In genomic region chr9:132644251-132644650, GRCh38 we compare ENCODE assay signal across 13 cellular contexts. TPM values are rescaled to one million over a fixed set of nuclear protein-coding genes. Genes with fewer than 3 reads are reported as not detected.
DNase-seq lines count a peak whose midpoint lies in the region; ATAC-seq, FAIRE-seq and TF ChIP-seq lines count a peak whose summit lies in the region.
"Had no signal": no experiment of that assay in that cellular context is flagged by ENCODE, and none has a peak within 500 bp of the region (broad histone marks: within the 10 kb centered on the region; RNA-seq: fewer than 3 reads in every experiment).

No MANE protein-coding gene starts in this region.

- H3K27me3 ChIP-seq in HAP-1 (ENCODE audit: low read depth): no peaks in the 10 kb centered on the region
- H3K27me3 ChIP-seq in keratinocyte (ENCODE audit: control insufficient read depth, extremely low read depth, insufficient read depth, low read length): no peaks in the 10 kb centered on the region

- H3K9me1 ChIP-seq in keratinocyte (ENCODE audit: control insufficient read depth, extremely low read depth, insufficient read depth, low read length): no peaks in the 10 kb centered on the region

- H3K9me3 ChIP-seq in HAP-1 (no peaks in the 10 kb centered on the region), keratinocyte (ENCODE audit: control insufficient read depth, low read depth, low read length) (no peaks in the 10 kb centered on the region)

- H3K4me3 Mint-ChIP-seq in CD14-positive monocyte: no peak overlapping the region
- H3K4me3 Mint-ChIP-seq: naive B cell; T-helper 1 cell treated with Interleukin-12 subunit alpha and Interleukin-12 subunit beta and Interleukin-4 antibody, amounts not matched to agents 30 μg/mL and 1 μg/mL, for 36 hours had no signal

- no peaks in the 10 kb centered on the region for H3K27me3 Mint-ChIP-seq in CD14-positive monocyte (ENCODE audit: low read depth in 3 of 3)
- H3K27me3 Mint-ChIP-seq: naive B cell had no signal

- no peaks in the 10 kb centered on the region for H3K79me2 ChIP-seq in keratinocyte (ENCODE audit: control insufficient read depth, insufficient read depth, low read length)

- in situ Hi-C loops in HAP-1 (cut with MboI; ENCODE audit: low sequenced_read_pairs): no loop called here

- no peak overlapping the region for H3K4me2 ChIP-seq in keratinocyte (ENCODE audit: control insufficient read depth, extremely low read depth, insufficient read depth, low read depth, low read length)

- no peak for FAIRE-seq in keratinocyte (lab: Jason Lieb, UNC)

- no peaks in the 10 kb centered on the region for H3K9me3 Mint-ChIP-seq in CD14-positive monocyte
- H3K9me3 Mint-ChIP-seq: naive B cell; T-helper 1 cell treated with Interleukin-12 subunit alpha and Interleukin-12 subunit beta and Interleukin-4 antibody, amounts not matched to agents 30 μg/mL and 1 μg/mL, for 36 hours had no signal

- DNase-seq in DMS53 treated with DMSO at 0.1 percent for 48 hours (lab: John Stamatoyannopoulos, UW; ENCODE audit: unreplicated experiment): peak; percentile 6
- DNase-seq in HAP-1 (ENCODE audit: low spot score in 2 of 2): peak; percentile 11 to 15
- peak; percentile 21 for DNase-seq in RPMI8226
- no peak for DNase-seq in keratinocyte (ENCODE audit: low read depth, low spot score)
- no peak for DNase-seq in COR-L47 (lab: John Stamatoyannopoulos, UW)
- no peak for DNase-seq in CD14-positive monocyte (ENCODE audit: low spot score)
- DNase-seq in NCI-H2196 (lab: John Stamatoyannopoulos, UW; ENCODE audit: unreplicated experiment): no peak
- DNase-seq: activated T-cell treated with anti-CD3 and anti-CD28 coated beads, Interleukin-2, amount 50 U/mL, for 1 hour; naive B cell; NCI-H2107 had no signal

- intact Hi-C loops in CD14-positive monocyte (cut with micrococcal nuclease): no loop called here

- ATAC-seq in GM18861 (IDR thresholded peaks at IDR 0.05; ENCODE audit: unreplicated experiment): no peak

- peaks cover 68 to 74% of the 10 kb centered on the region in 2 donors for H3K36me3 Mint-ChIP-seq in CD14-positive monocyte

- TF ChIP-seq CTCF in keratinocyte (optimal IDR thresholded peaks at IDR 0.05 in 1 of 3, IDR thresholded peaks at IDR 0.05 in 1 of 3, conservative IDR thresholded peaks at IDR 0.05 in 1 of 3; ENCODE audit: extremely low read depth in 1 of 3, insufficient read depth in 2 of 3, low read length in 3 of 3) (peak in 2 of 3 experiments; percentile 26 to 28), CD14-positive monocyte (IDR thresholded peaks at IDR 0.05) (no peak)

- H3K36me3 ChIP-seq in HAP-1 (replicated peaks) (peaks cover 91% of the 10 kb centered on the region), keratinocyte (ENCODE audit: control insufficient read depth in 2 of 2, extremely low read depth in 1 of 2, insufficient read depth in 2 of 2, low read length in 2 of 2) (peaks cover 21 to 56% of the 10 kb centered on the region in 2 experiments)

- no peak overlapping the region for H3K27ac Mint-ChIP-seq in CD14-positive monocyte
- H3K27ac Mint-ChIP-seq: T-helper 1 cell treated with Interleukin-12 subunit alpha and Interleukin-12 subunit beta and Interleukin-4 antibody, amounts not matched to agents 30 μg/mL and 1 μg/mL, for 36 hours had no signal

- H3K27ac ChIP-seq in keratinocyte (ENCODE audit: control insufficient read depth, insufficient read depth, low read length): no peak overlapping the region
- H3K27ac ChIP-seq: HL-60 had no signal

- H3K4me1 Mint-ChIP-seq in CD14-positive monocyte: no peaks in the 10 kb centered on the region
- H3K4me1 Mint-ChIP-seq: naive B cell had no signal

- no peak overlapping the region for H3K9ac ChIP-seq in keratinocyte (ENCODE audit: control insufficient read depth, extremely low read depth, insufficient read depth, low read length)

- H3K4me3 ChIP-seq in HAP-1: no peak overlapping the region
- H3K4me3 ChIP-seq in keratinocyte (ENCODE audit: control insufficient read depth in 2 of 3, extremely low read depth in 1 of 3, insufficient read depth in 2 of 3, low read depth in 1 of 3, low read length in 3 of 3): no peak overlapping the region

- dilution Hi-C loops in keratinocyte (cut with MboI; ENCODE audit: extremely low pct_ligation_motif_present, low sequenced_read_pairs): no loop called here

- peaks cover 3% of the 10 kb centered on the region for H4K20me1 ChIP-seq in keratinocyte (ENCODE audit: control insufficient read depth, extremely low read depth, insufficient read depth, low read length)

- no peak overlapping the region for H2AFZ ChIP-seq in keratinocyte (ENCODE audit: control insufficient read depth, low read length)

- no peaks in the 10 kb centered on the region for H3K4me1 ChIP-seq in HAP-1
- H3K4me1 ChIP-seq in keratinocyte (ENCODE audit: control insufficient read depth, extremely low read depth, insufficient read depth, low read length): peaks cover 16% of the 10 kb centered on the region

RNA-seq across cellular contexts. Expression of gene DDX31, which starts 25.5 kb away (rescaled TPM):
- 18.8 to 25.2 TPM (median 21.0 TPM) in 3 replicates for polyA plus RNA-seq in keratinocyte
- polyA plus RNA-seq in keratinocyte (2011; ENCODE audit: low read depth): 6.1 TPM
- 13.8 and 18.7 TPM in 2 replicates for polyA plus RNA-seq in keratinocyte (2011; cell fraction: cytosol; rRNA removed)
- polyA plus RNA-seq in keratinocyte (2011; cell fraction: nucleus; rRNA removed): 32.8 and 33.9 TPM in 2 replicates
- polyA plus RNA-seq in keratinocyte (2012; ENCODE audit: low replicate concordance): 15.6 and 18.5 TPM in 2 replicates
- polyA minus RNA-seq in keratinocyte: 18.0 to 25.9 TPM (median 24.5 TPM) in 3 replicates
- polyA minus RNA-seq in keratinocyte (2011; cell fraction: cytosol; rRNA and poly(A)+ RNA removed): 21.1 TPM
- polyA minus RNA-seq in keratinocyte (2011; cell fraction: nucleus; rRNA and poly(A)+ RNA removed): 22.9 and 34.7 TPM in 2 replicates
- polyA plus RNA-seq in CD14-positive monocyte: 1 to 10 TPM; 1.1 to 1.5 TPM

RNA-seq across cellular contexts. Expression of gene GTF3C4, which starts 26.0 kb away (rescaled TPM):
- 5.2 to 7.7 TPM (median 6.6 TPM) in 3 replicates for polyA plus RNA-seq in keratinocyte
- polyA plus RNA-seq in keratinocyte (2011; ENCODE audit: low read depth): 2.2 TPM
- polyA plus RNA-seq in keratinocyte (2011; cell fraction: cytosol; rRNA removed): 4.5 and 6.7 TPM in 2 replicates
- polyA plus RNA-seq in keratinocyte (2011; cell fraction: nucleus; rRNA removed): 7.4 and 8.8 TPM in 2 replicates
- polyA plus RNA-seq in keratinocyte (2012; ENCODE audit: low replicate concordance): 6.7 and 12.5 TPM in 2 replicates
- polyA minus RNA-seq in keratinocyte: 7.4 to 13.8 TPM (median 12.5 TPM) in 3 replicates
- 9.0 TPM for polyA minus RNA-seq in keratinocyte (2011; cell fraction: cytosol; rRNA and poly(A)+ RNA removed)
- 8.7 and 17.3 TPM in 2 replicates for polyA minus RNA-seq in keratinocyte (2011; cell fraction: nucleus; rRNA and poly(A)+ RNA removed)
- 1 to 10 TPM; 2.1 to 2.7 TPM for polyA plus RNA-seq in CD14-positive monocyte

Comparison
In these comparisons a context has a peak if more than half of its experiments do, and no peak if none do; other contexts are left out.
1. DNase-seq: peak in DMS53 treated with DMSO at 0.1 percent for 48 hours (single experiment), HAP-1 (2 of 2) and RPMI8226 (single experiment); none in keratinocyte (single experiment), COR-L47 (single experiment), CD14-positive monocyte (single experiment) and NCI-H2196 (single experiment).